13 cellular contexts compared by ENCODE assay signal in the genomic region with DNA sequence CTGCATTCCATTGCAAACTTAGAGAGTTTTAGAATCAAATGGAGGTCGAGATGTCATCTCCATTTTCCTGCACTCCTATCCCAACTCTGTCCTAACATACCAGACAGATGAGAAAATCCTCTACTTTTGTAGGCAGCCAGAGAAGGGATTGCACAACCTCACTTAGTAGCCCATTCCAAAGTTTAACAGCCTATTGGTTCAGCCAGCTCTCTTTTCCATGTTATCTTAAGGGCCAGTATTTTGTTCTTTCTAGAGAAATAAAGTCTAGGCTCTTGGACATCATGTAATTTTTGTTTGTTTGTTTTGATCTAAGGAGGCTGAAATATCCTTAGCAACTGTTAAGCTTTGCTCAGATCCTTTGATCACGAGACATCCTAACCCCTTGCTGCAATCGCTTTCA.
DNase-seq lines count a peak whose midpoint lies in the region; ATAC-seq and TF ChIP-seq lines count a peak whose summit lies in the region.
"Had no signal": no experiment of that assay in that cellular context is flagged by ENCODE, and none has a peak within 500 bp of the region (broad histone marks: within the 10 kb centered on the region; RNA-seq: fewer than 3 reads in every experiment).

No MANE protein-coding gene starts in this region.

- no peaks in the 10 kb centered on the region for H3K36me3 ChIP-seq in lower lobe of right lung
- H3K36me3 ChIP-seq in H7 (replicated peaks; ENCODE audit: control insufficient read depth, insufficient read depth, low read length): no peaks in the 10 kb centered on the region

- TF ChIP-seq RAD21 in Ishikawa (IDR thresholded peaks at IDR 0.05; ENCODE audit: low read depth): no peak

- peak; percentile 87 to 91 for ATAC-seq in lower lobe of right lung
- no peak for ATAC-seq in GM21447 (IDR thresholded peaks at IDR 0.05; ENCODE audit: unreplicated experiment)
- no peak for ATAC-seq in GM18511 (IDR thresholded peaks at IDR 0.05; ENCODE audit: unreplicated experiment)
- ATAC-seq: stimulated activated naive B cell treated with anti-CD40 and anti-IgM and Interleukin-4, amounts not matched to agents 10 μg/mL and 1 μg/mL and 100 μg/mL, for 72 hours had no signal

- H3K27ac ChIP-seq in lower lobe of right lung: peak overlapping the region; percentile 66

- H3K4me3 ChIP-seq in epithelial cell of esophagus (ENCODE audit: low read length): no peak overlapping the region
- no peak overlapping the region for H3K4me3 ChIP-seq in lower lobe of right lung
- no peak overlapping the region for H3K4me3 ChIP-seq in H7 (ENCODE audit: insufficient read depth, low read depth, low read length)

- H3K4me1 ChIP-seq in lower lobe of right lung: peaks cover 16% of the 10 kb centered on the region

- no peak for TF ChIP-seq EP300 in Ishikawa (IDR thresholded peaks at IDR 0.05; ENCODE audit: borderline replicate concordance)

- intact Hi-C loops in lower lobe of right lung (cut with DNase I): no loop called here

- TF ChIP-seq CTCF in epithelial cell of esophagus (IDR thresholded peaks at IDR 0.05; ENCODE audit: insufficient read depth, low read depth, low read length, missing control alignments) (no peak), lower lobe of right lung (IDR thresholded peaks at IDR 0.05) (no peak)

- H3K27me3 ChIP-seq in lower lobe of right lung (ENCODE audit: low read depth) (no peaks in the 10 kb centered on the region), H7 (ENCODE audit: control insufficient read depth, insufficient read depth, low read length) (no peaks in the 10 kb centered on the region)

- DNase-seq in A172 (ENCODE audit: low spot score) (peak; percentile 10), epithelial cell of esophagus (ENCODE audit: low read depth) (peak; percentile 56), lower lobe of right lung (no peak), H7 (no peak), retina (no peak)
- DNase-seq: AML-193; KBM-7; NCI-H69; stimulated activated naive B cell treated with anti-CD40 and anti-IgM and Interleukin-4, amounts not matched to agents 10 μg/mL and 1 μg/mL and 100 μg/mL, for 72 hours; T-helper 1 cell had no signal

- no peaks in the 10 kb centered on the region for H3K9me3 ChIP-seq in lower lobe of right lung

TF ChIP-seq in Ishikawa, 13 proteins besides CTCF, POLR2A, EP300 and RAD21:
- TF ChIP-seq CREB1 (IDR thresholded peaks at IDR 0.05; ENCODE audit: low read depth) (no peak), CEBPB (IDR thresholded peaks at IDR 0.05) (peak; percentile 68; the same call in 1 of the 2 replicates)

Comparison
In these comparisons a context has a peak if more than half of its experiments do, and no peak if none do; other contexts are left out.
1. DNase-seq: peak in A172 (single experiment) and epithelial cell of esophagus (single experiment); none in lower lobe of right lung (single experiment), H7 (single experiment) and retina (single experiment).
2. ATAC-seq: peak in lower lobe of right lung (2 of 2); none in GM21447 (single experiment) and GM18511 (single experiment).